In the genomic region with DNA sequence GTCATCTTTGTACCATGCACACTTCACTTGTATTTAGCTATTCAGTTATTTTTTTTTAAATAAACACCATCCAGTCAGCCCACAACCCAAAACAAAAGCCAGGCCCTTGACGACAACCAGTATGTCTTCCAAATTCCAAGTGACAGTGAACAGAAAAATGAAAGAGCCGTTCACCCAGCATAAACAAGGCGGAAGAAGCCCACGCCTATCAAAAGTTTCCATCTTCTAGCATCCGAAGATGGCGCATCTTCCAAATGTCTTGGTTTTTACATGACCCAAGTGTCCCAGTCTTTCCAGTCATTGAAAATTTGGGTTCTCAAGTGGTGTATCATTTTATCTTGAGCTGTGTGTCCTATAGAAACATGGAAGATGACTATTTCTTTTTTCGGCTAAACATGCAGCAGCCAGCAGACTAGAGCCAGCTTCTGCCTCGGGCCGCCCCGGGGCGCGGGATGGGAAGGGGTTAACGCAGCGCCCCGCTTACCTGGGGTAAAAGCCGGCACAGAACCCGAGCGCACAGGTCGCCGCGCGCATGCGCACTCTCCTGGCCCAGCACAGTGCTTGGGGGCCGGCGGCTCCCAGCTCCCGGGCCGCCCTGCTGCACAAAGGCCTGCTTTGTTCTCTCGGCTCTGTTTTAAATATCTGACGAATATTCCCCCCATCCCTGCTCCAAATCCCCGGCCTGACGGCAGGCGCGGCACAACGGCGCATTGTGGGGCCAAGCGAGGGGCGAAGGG, we compare ENCODE assay signal across 8 cellular contexts.
A peak's percentile ranks its signal among the peaks of the same experiment; 100 is the strongest.
DNase-seq lines count a peak whose midpoint lies in the region; ATAC-seq and TF ChIP-seq lines count a peak whose summit lies in the region.

No MANE protein-coding gene starts in this region.

- no peaks in the 10 kb centered on the region for H3K27me3 Mint-ChIP-seq in CD4-positive, alpha-beta memory T cell

- POLR2A ChIA-PET in CD4-positive, alpha-beta memory T cell (lab: Charles Lee; ENCODE audit: partially characterized antibody) = interaction anchor here (0.6 to 4.8 kb wide), 14 partner anchors 10 to 367 kb away, joined by 3 to 42 read pairs (median 4); partner anchors contain the start of gene ZFP36L1

- H3K4me3 ChIP-seq in CD4-positive, alpha-beta memory T cell (ENCODE audit: low read length in 2 of 2) = peak overlapping the region in 1 of 2 donors; percentile 41
- H3K4me3 ChIP-seq in breast epithelium (peak overlapping the region; percentile 21 to 60 (median 44)), left lung (peak overlapping the region in 1 of 2 donors; percentile 26)

- peak overlapping the region; percentile 74 to 88 (median 85) for H3K4me3 Mint-ChIP-seq in CD4-positive, alpha-beta memory T cell

- H3K4me1 Mint-ChIP-seq in CD4-positive, alpha-beta memory T cell = peaks cover 8 to 25% (median 13%) of the 10 kb centered on the region in 4 donors

- peaks cover 10% of the 10 kb centered on the region for H3K4me1 ChIP-seq in CD4-positive, alpha-beta memory T cell (ENCODE audit: insufficient read depth, low read length)
- peaks cover 5 to 21% of the 10 kb centered on the region in 2 donors for H3K4me1 ChIP-seq in breast epithelium
- H3K4me1 ChIP-seq in left lung = peaks cover 2 to 18% of the 10 kb centered on the region in 2 donors

- TF ChIP-seq CTCF in breast epithelium (IDR thresholded peaks at IDR 0.05) = no peak
- TF ChIP-seq CTCF in left lung (IDR thresholded peaks at IDR 0.05) = no peak

- ATAC-seq in left lung = peak; percentile 80
- no peak for ATAC-seq in GM21390 (IDR thresholded peaks at IDR 0.05; ENCODE audit: unreplicated experiment)
- no peak for ATAC-seq in HG03520 (IDR thresholded peaks at IDR 0.05; ENCODE audit: unreplicated experiment)

- intact Hi-C loops in CD4-positive, alpha-beta memory T cell (cut with micrococcal nuclease) = loop anchor here (1.0 to 10.0 kb wide), 4 partner anchors 57 to 345 kb away; no protein-coding TSS in a partner anchor
- intact Hi-C loops in breast epithelium (cut with DNase I; ENCODE audit: low total_unique reads) (no loop called here), left lung (cut with DNase I) (no loop called here)

- no peaks in the 10 kb centered on the region for H3K36me3 ChIP-seq in CD4-positive, alpha-beta memory T cell (ENCODE audit: insufficient read depth, low read length)
- H3K36me3 ChIP-seq in breast epithelium (no peaks in the 10 kb centered on the region), left lung (no peaks in the 10 kb centered on the region)

- H3K9me3 ChIP-seq in CD4-positive, alpha-beta memory T cell (ENCODE audit: control insufficient read depth in 1 of 2, low read length in 2 of 2) = no peaks in the 10 kb centered on the region
- H3K9me3 ChIP-seq in breast epithelium (no peaks in the 10 kb centered on the region), left lung (no peaks in the 10 kb centered on the region)

- no peaks in the 10 kb centered on the region for H3K9me3 Mint-ChIP-seq in CD4-positive, alpha-beta memory T cell

- CTCF ChIA-PET in CD4-positive, alpha-beta memory T cell (lab: Charles Lee; ENCODE audit: partially characterized antibody) = interaction anchor here (0.7 to 1.0 kb wide), 3 partner anchors 165 to 218 kb away, joined by 3 read pairs; partner anchors contain the start of gene ZFP36L1

- no peaks in the 10 kb centered on the region for H3K27me3 ChIP-seq in CD4-positive, alpha-beta memory T cell (ENCODE audit: insufficient read depth, low read length)
- no peaks in the 10 kb centered on the region for H3K27me3 ChIP-seq in breast epithelium
- peaks cover 0 to 19% of the 10 kb centered on the region in 2 donors for H3K27me3 ChIP-seq in left lung

- no peak overlapping the region for H3K27ac ChIP-seq in CD4-positive, alpha-beta memory T cell (ENCODE audit: low read depth, low read length)
- H3K27ac ChIP-seq in breast epithelium = peak overlapping the region; percentile 94 to 95
- peak overlapping the region; percentile 76 to 83 for H3K27ac ChIP-seq in left lung

- H3K27ac Mint-ChIP-seq in CD4-positive, alpha-beta memory T cell = peak overlapping the region; percentile 70 to 94 (median 81)

- peak; percentile 34 to 60 (median 47) for DNase-seq in CD4-positive, alpha-beta memory T cell
- DNase-seq in T-helper 2 cell (peak; percentile 17 to 50 (median 24)), breast epithelium (ENCODE audit: low spot score in 2 of 2) (peak; percentile 74 to 80), left lung (peak in 1 of 2 donors; percentile 90), cerebellar cortex (ENCODE audit: low spot score) (no peak)
- DNase-seq in stimulated activated CD4-positive, alpha-beta T cell treated with anti-CD3 and anti-CD28 coated beads, Interleukin-4, amount 100 ng/mL, for 48 hours (ENCODE audit: low read depth in 2 of 2) = peak; percentile 29 to 46

- H3K36me3 Mint-ChIP-seq in CD4-positive, alpha-beta memory T cell = no peaks in the 10 kb centered on the region

- no peak for TF ChIP-seq POLR2A in breast epithelium (IDR thresholded peaks at IDR 0.05)
